ENCODE assay signal across 1 cellular context in the genomic region with DNA sequence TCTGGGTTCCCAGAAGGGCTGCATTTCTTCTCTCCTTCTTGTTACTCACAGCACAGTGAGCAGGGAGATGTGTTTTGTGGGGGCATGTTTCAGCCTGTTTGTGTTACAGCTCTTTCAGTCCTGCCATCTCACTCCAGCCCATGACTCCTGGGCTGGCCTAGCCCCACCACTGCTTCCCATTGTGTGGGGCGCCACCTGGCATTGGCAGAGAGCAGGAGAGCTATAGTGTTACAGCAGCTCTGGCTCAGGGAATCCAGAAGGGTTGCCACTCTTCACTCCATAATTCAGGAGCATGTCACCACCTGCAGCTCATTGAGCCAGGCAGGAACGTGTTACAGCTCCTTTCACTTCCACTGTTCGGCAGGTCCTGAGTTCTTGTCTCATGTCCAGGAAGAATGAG.
TF ChIP-seq lines count a peak whose summit lies in the region.

No MANE protein-coding gene starts in this region.

TF ChIP-seq in WTC11, 78 proteins besides CTCF, POLR2A, EP300 and RAD21 (continued from another document):
- TF ChIP-seq CBFB (CRISPR knock-in tag; IDR thresholded peaks at IDR 0.05; ENCODE audit: low read depth) (no peak), ELF4 (CRISPR knock-in tag; IDR thresholded peaks at IDR 0.05; ENCODE audit: low read depth) (no peak), SP1 (CRISPR knock-in tag; conservative IDR thresholded peaks at IDR 0.05) (no peak), ZBTB21 (CRISPR knock-in tag; IDR thresholded peaks at IDR 0.05; ENCODE audit: borderline replicate concordance) (no peak), FOXP1 (CRISPR knock-in tag; IDR thresholded peaks at IDR 0.05; ENCODE audit: borderline replicate concordance) (no peak), PREB (CRISPR knock-in tag; IDR thresholded peaks at IDR 0.05; ENCODE audit: borderline replicate concordance) (no peak), RELA (CRISPR knock-in tag; IDR thresholded peaks at IDR 0.05; ENCODE audit: borderline replicate concordance) (no peak), SOX15 (CRISPR knock-in tag; IDR thresholded peaks at IDR 0.05) (no peak), SMAD3 (CRISPR knock-in tag; IDR thresholded peaks at IDR 0.05; ENCODE audit: borderline replicate concordance) (no peak), ZNF263 (CRISPR knock-in tag; IDR thresholded peaks at IDR 0.05; ENCODE audit: low read depth) (no peak), SMAD4 (CRISPR knock-in tag; IDR thresholded peaks at IDR 0.05) (no peak), AR (CRISPR knock-in tag; IDR thresholded peaks at IDR 0.05) (no peak)
- TF ChIP-seq, protein P1, sequence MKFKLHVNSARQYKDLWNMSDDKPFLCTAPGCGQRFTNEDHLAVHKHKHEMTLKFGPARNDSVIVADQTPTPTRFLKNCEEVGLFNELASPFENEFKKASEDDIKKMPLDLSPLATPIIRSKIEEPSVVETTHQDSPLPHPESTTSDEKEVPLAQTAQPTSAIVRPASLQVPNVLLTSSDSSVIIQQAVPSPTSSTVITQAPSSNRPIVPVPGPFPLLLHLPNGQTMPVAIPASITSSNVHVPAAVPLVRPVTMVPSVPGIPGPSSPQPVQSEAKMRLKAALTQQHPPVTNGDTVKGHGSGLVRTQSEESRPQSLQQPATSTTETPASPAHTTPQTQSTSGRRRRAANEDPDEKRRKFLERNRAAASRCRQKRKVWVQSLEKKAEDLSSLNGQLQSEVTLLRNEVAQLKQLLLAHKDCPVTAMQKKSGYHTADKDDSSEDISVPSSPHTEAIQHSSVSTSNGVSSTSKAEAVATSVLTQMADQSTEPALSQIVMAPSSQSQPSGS (CRISPR knock-in tag; IDR thresholded peaks at IDR 0.05; ENCODE audit: borderline replicate concordance, low read depth) = no peak
- TF ChIP-seq, protein P2, sequence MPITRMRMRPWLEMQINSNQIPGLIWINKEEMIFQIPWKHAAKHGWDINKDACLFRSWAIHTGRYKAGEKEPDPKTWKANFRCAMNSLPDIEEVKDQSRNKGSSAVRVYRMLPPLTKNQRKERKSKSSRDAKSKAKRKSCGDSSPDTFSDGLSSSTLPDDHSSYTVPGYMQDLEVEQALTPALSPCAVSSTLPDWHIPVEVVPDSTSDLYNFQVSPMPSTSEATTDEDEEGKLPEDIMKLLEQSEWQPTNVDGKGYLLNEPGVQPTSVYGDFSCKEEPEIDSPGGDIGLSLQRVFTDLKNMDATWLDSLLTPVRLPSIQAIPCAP (CRISPR knock-in tag; IDR thresholded peaks at IDR 0.05) = no peak
- TF ChIP-seq, protein P3, sequence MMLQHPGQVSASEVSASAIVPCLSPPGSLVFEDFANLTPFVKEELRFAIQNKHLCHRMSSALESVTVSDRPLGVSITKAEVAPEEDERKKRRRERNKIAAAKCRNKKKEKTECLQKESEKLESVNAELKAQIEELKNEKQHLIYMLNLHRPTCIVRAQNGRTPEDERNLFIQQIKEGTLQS (CRISPR knock-in tag; conservative IDR thresholded peaks at IDR 0.05) = no peak
- TF ChIP-seq, protein P4, sequence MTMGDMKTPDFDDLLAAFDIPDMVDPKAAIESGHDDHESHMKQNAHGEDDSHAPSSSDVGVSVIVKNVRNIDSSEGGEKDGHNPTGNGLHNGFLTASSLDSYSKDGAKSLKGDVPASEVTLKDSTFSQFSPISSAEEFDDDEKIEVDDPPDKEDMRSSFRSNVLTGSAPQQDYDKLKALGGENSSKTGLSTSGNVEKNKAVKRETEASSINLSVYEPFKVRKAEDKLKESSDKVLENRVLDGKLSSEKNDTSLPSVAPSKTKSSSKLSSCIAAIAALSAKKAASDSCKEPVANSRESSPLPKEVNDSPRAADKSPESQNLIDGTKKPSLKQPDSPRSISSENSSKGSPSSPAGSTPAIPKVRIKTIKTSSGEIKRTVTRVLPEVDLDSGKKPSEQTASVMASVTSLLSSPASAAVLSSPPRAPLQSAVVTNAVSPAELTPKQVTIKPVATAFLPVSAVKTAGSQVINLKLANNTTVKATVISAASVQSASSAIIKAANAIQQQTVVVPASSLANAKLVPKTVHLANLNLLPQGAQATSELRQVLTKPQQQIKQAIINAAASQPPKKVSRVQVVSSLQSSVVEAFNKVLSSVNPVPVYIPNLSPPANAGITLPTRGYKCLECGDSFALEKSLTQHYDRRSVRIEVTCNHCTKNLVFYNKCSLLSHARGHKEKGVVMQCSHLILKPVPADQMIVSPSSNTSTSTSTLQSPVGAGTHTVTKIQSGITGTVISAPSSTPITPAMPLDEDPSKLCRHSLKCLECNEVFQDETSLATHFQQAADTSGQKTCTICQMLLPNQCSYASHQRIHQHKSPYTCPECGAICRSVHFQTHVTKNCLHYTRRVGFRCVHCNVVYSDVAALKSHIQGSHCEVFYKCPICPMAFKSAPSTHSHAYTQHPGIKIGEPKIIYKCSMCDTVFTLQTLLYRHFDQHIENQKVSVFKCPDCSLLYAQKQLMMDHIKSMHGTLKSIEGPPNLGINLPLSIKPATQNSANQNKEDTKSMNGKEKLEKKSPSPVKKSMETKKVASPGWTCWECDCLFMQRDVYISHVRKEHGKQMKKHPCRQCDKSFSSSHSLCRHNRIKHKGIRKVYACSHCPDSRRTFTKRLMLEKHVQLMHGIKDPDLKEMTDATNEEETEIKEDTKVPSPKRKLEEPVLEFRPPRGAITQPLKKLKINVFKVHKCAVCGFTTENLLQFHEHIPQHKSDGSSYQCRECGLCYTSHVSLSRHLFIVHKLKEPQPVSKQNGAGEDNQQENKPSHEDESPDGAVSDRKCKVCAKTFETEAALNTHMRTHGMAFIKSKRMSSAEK (CRISPR knock-in tag; IDR thresholded peaks at IDR 0.05; ENCODE audit: borderline replicate concordance) = no peak
